26 cellular contexts compared by ENCODE assay signal in the genomic region with DNA sequence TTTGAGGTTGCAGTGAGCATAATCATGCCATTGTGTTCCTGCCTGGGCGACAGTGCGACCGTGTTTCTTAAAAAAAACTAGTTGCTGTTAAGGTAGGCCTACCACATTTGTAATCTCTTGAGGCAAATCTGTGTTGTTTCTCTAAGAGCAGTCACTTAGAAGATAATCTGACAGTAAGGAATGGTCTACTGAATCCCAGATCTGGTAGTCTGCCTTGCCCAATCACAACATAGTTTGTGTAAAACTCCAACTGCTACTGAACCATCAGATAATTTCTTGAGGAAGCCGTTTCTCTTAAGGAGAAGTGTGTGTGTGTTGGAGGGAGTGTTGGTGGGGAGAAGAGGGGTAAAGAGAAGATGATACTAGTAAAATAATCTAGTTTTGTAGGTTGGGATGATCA. TPM values are rescaled to one million over a fixed set of nuclear protein-coding genes. Genes with fewer than 3 reads are reported as not detected.
DNase-seq lines count a peak whose midpoint lies in the region; ATAC-seq and TF ChIP-seq lines count a peak whose summit lies in the region.
"Had no signal": no experiment of that assay in that cellular context is flagged by ENCODE, and none has a peak within 500 bp of the region (broad histone marks: within the 10 kb centered on the region; RNA-seq: fewer than 3 reads in every experiment).

No MANE protein-coding gene starts in this region.

- H3K4me1 Mint-ChIP-seq in T-cell = peaks cover 71 to 81% (median 76%) of the 10 kb centered on the region in 3 donors
- peaks cover 49 to 88% (median 81%) of the 10 kb centered on the region in 7 donors for H3K4me1 Mint-ChIP-seq in naive thymus-derived CD4-positive, alpha-beta T cell

- peak overlapping the region in 2 of 3 donors; percentile 3 to 42 for H3K4me3 Mint-ChIP-seq in T-cell
- H3K4me3 Mint-ChIP-seq in naive thymus-derived CD4-positive, alpha-beta T cell = peak overlapping the region in 9 of 10 donors; percentile 3 to 66 (median 48)
- H3K4me3 Mint-ChIP-seq: stimulated activated effector memory CD8-positive, alpha-beta T cell treated with anti-CD3 and anti-CD28 coated beads, Interleukin-12 subunit alpha, Interleukin-12 subunit beta, amount 100 ng/mL, for 72 hours; T-helper 1 cell treated with Interleukin-12 subunit alpha and Interleukin-12 subunit beta and Interleukin-4 antibody, amounts not matched to agents 30 μg/mL and 1 μg/mL, for 36 hours had no signal

- no peaks in the 10 kb centered on the region for H3K27me3 ChIP-seq in HL-60 (ENCODE audit: insufficient read depth, poor library complexity, severe bottlenecking)
- H3K27me3 ChIP-seq in naive thymus-derived CD4-positive, alpha-beta T cell (ENCODE audit: control insufficient read depth in 2 of 2, insufficient read depth in 2 of 2, low read length in 2 of 2) = no peaks in the 10 kb centered on the region
- H3K27me3 ChIP-seq: ascending aorta, BE2C, suprapubic skin, uterus had no signal

- peak overlapping the region; percentile 97 for H3K27ac ChIP-seq in HL-60 (replicated peaks)
- H3K27ac ChIP-seq in naive thymus-derived CD4-positive, alpha-beta T cell (ENCODE audit: low read depth, low read length) = no peak overlapping the region
- H3K27ac ChIP-seq: ascending aorta, suprapubic skin, uterus, VCaP had no signal

- H3K27me3 Mint-ChIP-seq in T-cell = no peaks in the 10 kb centered on the region
- H3K27me3 Mint-ChIP-seq in naive thymus-derived CD4-positive, alpha-beta T cell = no peaks in the 10 kb centered on the region
- H3K27me3 Mint-ChIP-seq: naive B cell had no signal

- intact Hi-C loops in naive thymus-derived CD4-positive, alpha-beta T cell (cut with micrococcal nuclease) = no loop called here

- H3K36me3 ChIP-seq in naive thymus-derived CD4-positive, alpha-beta T cell (ENCODE audit: control insufficient read depth in 2 of 3, insufficient read depth in 3 of 3, low read length in 3 of 3) = peaks cover 0 to 5% (median 0%) of the 10 kb centered on the region in 3 experiments
- H3K36me3 ChIP-seq: ascending aorta, BE2C, suprapubic skin, uterus had no signal

- peak; percentile 7 for DNase-seq in SKM-1 (lab: John Stamatoyannopoulos, UW; ENCODE audit: unreplicated experiment)
- DNase-seq in SKM-1 treated with dmso at 0.1 percent for 144 hours (lab: John Stamatoyannopoulos, UW; ENCODE audit: unreplicated experiment) = no peak
- peak in 1 of 2 experiments; percentile 54 for DNase-seq in HL-60 (ENCODE audit: low read depth in 1 of 2, low spot score in 1 of 2)
- no peak for DNase-seq in T-cell
- DNase-seq in naive thymus-derived CD4-positive, alpha-beta T cell = no peak
- DNase-seq in RKO (ENCODE audit: low spot score) = no peak
- DNase-seq in epidermal melanocyte (ENCODE audit: insufficient read length, low spot score) = no peak
- no peak for DNase-seq in DMS153 (lab: John Stamatoyannopoulos, UW)
- DNase-seq: activated CD4-positive, alpha-beta T cell treated with anti-CD3 and anti-CD28 coated beads, Interleukin-2, amount 50 U/mL, for 4 hours; activated CD8-positive, alpha-beta memory T cell treated with anti-CD3 and anti-CD28 coated beads, Interleukin-2, amount 50 U/mL, for 48 hours; activated gamma-delta T cell treated with Interleukin-2 at 50 U/mL for 16 hours; BE2C; cerebellar nuclear complex; DMS 273 treated with DMSO at 0.1 percent for 48 hours; GDM1; kidney glomerular epithelial cell; naive B cell; NCI-H146; NCI-H526; uterus had no signal

- H3K9me3 ChIP-seq in naive thymus-derived CD4-positive, alpha-beta T cell (ENCODE audit: control insufficient read depth in 2 of 3, low read length in 3 of 3) = no peaks in the 10 kb centered on the region
- H3K9me3 ChIP-seq: ascending aorta, BE2C, suprapubic skin, uterus had no signal

- peaks cover 23 to 47% of the 10 kb centered on the region in 2 donors for H3K4me1 ChIP-seq in naive thymus-derived CD4-positive, alpha-beta T cell (ENCODE audit: control insufficient read depth in 2 of 2, insufficient read depth in 2 of 2, low read length in 2 of 2)
- H3K4me1 ChIP-seq: BE2C had no signal

- CTCF ChIA-PET in T-cell (lab: Charles Lee) = interaction anchor here in 1 of 2 donors (1.2 kb wide), 1 partner anchor 9 kb away, joined by 4 read pairs; no protein-coding TSS in a partner anchor
- CTCF ChIA-PET in naive thymus-derived CD4-positive, alpha-beta T cell (lab: Charles Lee) = no interaction called here

- ATAC-seq in T-cell (replicated peaks in 1 of 4) = no peak
- ATAC-seq in naive thymus-derived CD4-positive, alpha-beta T cell = no peak
- ATAC-seq: Right ventricle myocardium inferior; stimulated activated effector memory CD8-positive, alpha-beta T cell treated with anti-CD3 and anti-CD28 coated beads, Interleukin-12 subunit alpha, Interleukin-12 subunit beta, amount 100 ng/mL, for 72 hours had no signal

- no peak overlapping the region for H3K27ac Mint-ChIP-seq in T-cell
- peak overlapping the region in 4 of 9 donors; percentile 15 to 72 (median 28) for H3K27ac Mint-ChIP-seq in naive thymus-derived CD4-positive, alpha-beta T cell
- H3K27ac Mint-ChIP-seq: stimulated activated effector memory CD8-positive, alpha-beta T cell treated with anti-CD3 and anti-CD28 coated beads, Interleukin-12 subunit alpha, Interleukin-12 subunit beta, amount 100 ng/mL, for 72 hours; T-helper 1 cell treated with Interleukin-12 subunit alpha and Interleukin-12 subunit beta and Interleukin-4 antibody, amounts not matched to agents 30 μg/mL and 1 μg/mL, for 36 hours had no signal

- H3K36me3 Mint-ChIP-seq in T-cell = no peaks in the 10 kb centered on the region
- H3K36me3 Mint-ChIP-seq in naive thymus-derived CD4-positive, alpha-beta T cell = no peaks in the 10 kb centered on the region
- H3K36me3 Mint-ChIP-seq: naive B cell had no signal

- H3K4me3 ChIP-seq in HL-60 (replicated peaks; ENCODE audit: insufficient read depth, low read length) = no peak overlapping the region
- no peak overlapping the region for H3K4me3 ChIP-seq in naive thymus-derived CD4-positive, alpha-beta T cell (ENCODE audit: low read length)
- H3K4me3 ChIP-seq: ascending aorta, suprapubic skin, uterus had no signal

- POLR2A ChIA-PET in T-cell (lab: Charles Lee) = interaction anchor here in 1 of 2 donors (0.5 kb wide), 1 partner anchor 120 kb away, joined by 3 read pairs; no protein-coding TSS in a partner anchor
- POLR2A ChIA-PET in naive thymus-derived CD4-positive, alpha-beta T cell (lab: Charles Lee) = interaction anchor here (1.9 kb wide), 1 partner anchor 11 kb away, joined by 5 read pairs; no protein-coding TSS in a partner anchor

- no peak for TF ChIP-seq CTCF in HL-60 (IDR thresholded peaks at IDR 0.05; ENCODE audit: insufficient read depth, low read length)

- H3K9me3 Mint-ChIP-seq in T-cell = no peaks in the 10 kb centered on the region
- H3K9me3 Mint-ChIP-seq in naive thymus-derived CD4-positive, alpha-beta T cell = peaks cover 0 to 2% (median 0%) of the 10 kb centered on the region in 11 donors
- H3K9me3 Mint-ChIP-seq: naive B cell; stimulated activated effector memory CD8-positive, alpha-beta T cell treated with anti-CD3 and anti-CD28 coated beads, Interleukin-12 subunit alpha, Interleukin-12 subunit beta, amount 100 ng/mL, for 72 hours; T-helper 1 cell treated with Interleukin-12 subunit alpha and Interleukin-12 subunit beta and Interleukin-4 antibody, amounts not matched to agents 30 μg/mL and 1 μg/mL, for 36 hours had no signal

RNA-seq across cellular contexts. Expression of a gene that starts 5.0 kb away (rescaled TPM):
- 10 to 100 TPM; 31.5 to 38.0 (median 35.6) TPM for total RNA-seq in T-cell
- 10 to 100 TPM; 25.8 to 49.3 (median 35.3) TPM for total RNA-seq in naive thymus-derived CD4-positive, alpha-beta T cell
- 10 to 100 TPM; 24.7 to 37.7 TPM for polyA plus RNA-seq in naive thymus-derived CD4-positive, alpha-beta T cell
